Comparison of ENCODE assay signal across 1 cellular context in genomic region chr1:227314014-227314848, GRCh38.
TF ChIP-seq lines count a peak whose summit lies in the region.

No MANE protein-coding gene starts in this region.

TF ChIP-seq in K562, 482 proteins besides CTCF, POLR2A, EP300 and RAD21 (continued from another document and continues in another):
- no peak for TF ChIP-seq GTF2F1 (IDR thresholded peaks at IDR 0.05; ENCODE audit: low read depth, low read length)
- TF ChIP-seq, protein P1, sequence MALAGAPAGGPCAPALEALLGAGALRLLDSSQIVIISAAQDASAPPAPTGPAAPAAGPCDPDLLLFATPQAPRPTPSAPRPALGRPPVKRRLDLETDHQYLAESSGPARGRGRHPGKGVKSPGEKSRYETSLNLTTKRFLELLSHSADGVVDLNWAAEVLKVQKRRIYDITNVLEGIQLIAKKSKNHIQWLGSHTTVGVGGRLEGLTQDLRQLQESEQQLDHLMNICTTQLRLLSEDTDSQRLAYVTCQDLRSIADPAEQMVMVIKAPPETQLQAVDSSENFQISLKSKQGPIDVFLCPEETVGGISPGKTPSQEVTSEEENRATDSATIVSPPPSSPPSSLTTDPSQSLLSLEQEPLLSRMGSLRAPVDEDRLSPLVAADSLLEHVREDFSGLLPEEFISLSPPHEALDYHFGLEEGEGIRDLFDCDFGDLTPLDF (CRISPR knock-in tag; IDR thresholded peaks at IDR 0.05): no peak
- TF ChIP-seq ZNF311 (CRISPR knock-in tag; IDR thresholded peaks at IDR 0.05): no peak
- TF ChIP-seq SMARCA4 (IDR thresholded peaks at IDR 0.05): peak; percentile 67
- no peak for TF ChIP-seq NR2C2 (CRISPR knock-in tag; IDR thresholded peaks at IDR 0.05)
- no peak for TF ChIP-seq NR2C2 (tag; IDR thresholded peaks at IDR 0.05)
- TF ChIP-seq MAFF (IDR thresholded peaks at IDR 0.05; ENCODE audit: low read length): peak; percentile 70
- no peak for TF ChIP-seq ZNF140 (CRISPR knock-in tag; IDR thresholded peaks at IDR 0.05)
- peak; percentile 41; the same call in 1 of the 2 replicates for TF ChIP-seq DPF2 (IDR thresholded peaks at IDR 0.05)
- TF ChIP-seq ZNF253 (CRISPR knock-in tag; conservative IDR thresholded peaks at IDR 0.05): no peak
- no peak for TF ChIP-seq ZNF277 (CRISPR knock-in tag; IDR thresholded peaks at IDR 0.05; ENCODE audit: borderline replicate concordance)
- TF ChIP-seq ZNF551 (CRISPR knock-in tag; IDR thresholded peaks at IDR 0.05): no peak
- TF ChIP-seq, protein P2, sequence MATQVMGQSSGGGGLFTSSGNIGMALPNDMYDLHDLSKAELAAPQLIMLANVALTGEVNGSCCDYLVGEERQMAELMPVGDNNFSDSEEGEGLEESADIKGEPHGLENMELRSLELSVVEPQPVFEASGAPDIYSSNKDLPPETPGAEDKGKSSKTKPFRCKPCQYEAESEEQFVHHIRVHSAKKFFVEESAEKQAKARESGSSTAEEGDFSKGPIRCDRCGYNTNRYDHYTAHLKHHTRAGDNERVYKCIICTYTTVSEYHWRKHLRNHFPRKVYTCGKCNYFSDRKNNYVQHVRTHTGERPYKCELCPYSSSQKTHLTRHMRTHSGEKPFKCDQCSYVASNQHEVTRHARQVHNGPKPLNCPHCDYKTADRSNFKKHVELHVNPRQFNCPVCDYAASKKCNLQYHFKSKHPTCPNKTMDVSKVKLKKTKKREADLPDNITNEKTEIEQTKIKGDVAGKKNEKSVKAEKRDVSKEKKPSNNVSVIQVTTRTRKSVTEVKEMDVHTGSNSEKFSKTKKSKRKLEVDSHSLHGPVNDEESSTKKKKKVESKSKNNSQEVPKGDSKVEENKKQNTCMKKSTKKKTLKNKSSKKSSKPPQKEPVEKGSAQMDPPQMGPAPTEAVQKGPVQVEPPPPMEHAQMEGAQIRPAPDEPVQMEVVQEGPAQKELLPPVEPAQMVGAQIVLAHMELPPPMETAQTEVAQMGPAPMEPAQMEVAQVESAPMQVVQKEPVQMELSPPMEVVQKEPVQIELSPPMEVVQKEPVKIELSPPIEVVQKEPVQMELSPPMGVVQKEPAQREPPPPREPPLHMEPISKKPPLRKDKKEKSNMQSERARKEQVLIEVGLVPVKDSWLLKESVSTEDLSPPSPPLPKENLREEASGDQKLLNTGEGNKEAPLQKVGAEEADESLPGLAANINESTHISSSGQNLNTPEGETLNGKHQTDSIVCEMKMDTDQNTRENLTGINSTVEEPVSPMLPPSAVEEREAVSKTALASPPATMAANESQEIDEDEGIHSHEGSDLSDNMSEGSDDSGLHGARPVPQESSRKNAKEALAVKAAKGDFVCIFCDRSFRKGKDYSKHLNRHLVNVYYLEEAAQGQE (CRISPR knock-in tag; IDR thresholded peaks at IDR 0.05; ENCODE audit: low read depth): no peak
- TF ChIP-seq XRCC4 (IDR thresholded peaks at IDR 0.05; ENCODE audit: extremely low read depth, insufficient read depth, insufficient read length): no peak
- TF ChIP-seq EHMT2 (IDR thresholded peaks at IDR 0.05): no peak
- peak; percentile 90 for TF ChIP-seq C11orf30 (IDR thresholded peaks at IDR 0.05; ENCODE audit: low read depth)
- no peak for TF ChIP-seq PCBP2 (IDR thresholded peaks at IDR 0.05; ENCODE audit: low read depth, low read length, poor library complexity, severe bottlenecking)
- peak; percentile 92 for TF ChIP-seq MEIS2 (IDR thresholded peaks at IDR 0.05; ENCODE audit: partially characterized antibody)
- TF ChIP-seq MAFG (tag; conservative IDR thresholded peaks at IDR 0.05): peak; percentile 61
- TF ChIP-seq HINFP (tag; conservative IDR thresholded peaks at IDR 0.05; ENCODE audit: low read depth): no peak
- TF ChIP-seq TBP (optimal IDR thresholded peaks at IDR 0.05; ENCODE audit: low read depth, low read length): no peak
- no peak for TF ChIP-seq ZHX1 (conservative IDR thresholded peaks at IDR 0.05; ENCODE audit: low read length)
- peak in 1 of 2 experiments; percentile 9; a peak in 1 of 4 replicates for TF ChIP-seq TBL1XR1 (IDR thresholded peaks at IDR 0.05; ENCODE audit: low read length in 2 of 2)
- no peak for TF ChIP-seq CBX8 (IDR thresholded peaks at IDR 0.05; ENCODE audit: borderline replicate concordance, extremely low read depth, low read depth, low read length, poor library complexity, severe bottlenecking)
- TF ChIP-seq POLR2AphosphoS5 (IDR thresholded peaks at IDR 0.05; ENCODE audit: control insufficient read depth, insufficient read depth, low read depth, low read length): no peak
- no peak for TF ChIP-seq ZFP30 (CRISPR knock-in tag; IDR thresholded peaks at IDR 0.05; ENCODE audit: borderline replicate concordance)
- TF ChIP-seq RBM34 (IDR thresholded peaks at IDR 0.05; ENCODE audit: borderline replicate concordance, insufficient read depth, low read length): no peak
- TF ChIP-seq, protein P3, sequence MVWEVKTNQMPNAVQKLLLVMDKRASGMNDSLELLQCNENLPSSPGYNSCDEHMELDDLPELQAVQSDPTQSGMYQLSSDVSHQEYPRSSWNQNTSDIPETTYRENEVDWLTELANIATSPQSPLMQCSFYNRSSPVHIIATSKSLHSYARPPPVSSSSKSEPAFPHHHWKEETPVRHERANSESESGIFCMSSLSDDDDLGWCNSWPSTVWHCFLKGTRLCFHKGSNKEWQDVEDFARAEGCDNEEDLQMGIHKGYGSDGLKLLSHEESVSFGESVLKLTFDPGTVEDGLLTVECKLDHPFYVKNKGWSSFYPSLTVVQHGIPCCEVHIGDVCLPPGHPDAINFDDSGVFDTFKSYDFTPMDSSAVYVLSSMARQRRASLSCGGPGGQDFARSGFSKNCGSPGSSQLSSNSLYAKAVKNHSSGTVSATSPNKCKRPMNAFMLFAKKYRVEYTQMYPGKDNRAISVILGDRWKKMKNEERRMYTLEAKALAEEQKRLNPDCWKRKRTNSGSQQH (CRISPR knock-in tag; IDR thresholded peaks at IDR 0.05): no peak
- no peak for TF ChIP-seq PHF21A (IDR thresholded peaks at IDR 0.05; ENCODE audit: borderline replicate concordance, low read depth)
- no peak for TF ChIP-seq KDM1A (IDR thresholded peaks at IDR 0.05)
- TF ChIP-seq BDP1 (IDR thresholded peaks at IDR 0.05; ENCODE audit: insufficient read depth, insufficient read length): no peak
- TF ChIP-seq CBX3 (IDR thresholded peaks at IDR 0.05; ENCODE audit: borderline replicate concordance in 1 of 2, low read length in 2 of 2): no peak
- peak; percentile 26 for TF ChIP-seq RBFOX2 (IDR thresholded peaks at IDR 0.05; ENCODE audit: low read depth, low read length)
- no peak for TF ChIP-seq SLC30A9 (CRISPR knock-in tag; IDR thresholded peaks at IDR 0.05)
- TF ChIP-seq, protein P4, sequence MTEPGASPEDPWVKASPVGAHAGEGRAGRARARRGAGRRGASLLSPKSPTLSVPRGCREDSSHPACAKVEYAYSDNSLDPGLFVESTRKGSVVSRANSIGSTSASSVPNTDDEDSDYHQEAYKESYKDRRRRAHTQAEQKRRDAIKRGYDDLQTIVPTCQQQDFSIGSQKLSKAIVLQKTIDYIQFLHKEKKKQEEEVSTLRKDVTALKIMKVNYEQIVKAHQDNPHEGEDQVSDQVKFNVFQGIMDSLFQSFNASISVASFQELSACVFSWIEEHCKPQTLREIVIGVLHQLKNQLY (CRISPR knock-in tag; conservative IDR thresholded peaks at IDR 0.05): no peak
- no peak for TF ChIP-seq HSF4 (CRISPR knock-in tag; IDR thresholded peaks at IDR 0.05; ENCODE audit: borderline replicate concordance)
- TF ChIP-seq ETS1 (conservative IDR thresholded peaks at IDR 0.05; ENCODE audit: control insufficient read depth, low read depth, low read length): no peak
- TF ChIP-seq PKNOX1 (IDR thresholded peaks at IDR 0.05): peak; percentile 81
- no peak for TF ChIP-seq ZNF79 (CRISPR knock-in tag; IDR thresholded peaks at IDR 0.05; ENCODE audit: low read depth)
- TF ChIP-seq NFE2 (IDR thresholded peaks at IDR 0.05; ENCODE audit: low read depth): no peak
- TF ChIP-seq ZBTB7A (IDR thresholded peaks at IDR 0.05; ENCODE audit: borderline replicate concordance, control insufficient read depth, low read depth, low read length): no peak
- no peak for TF ChIP-seq ZNF324 (CRISPR knock-in tag; IDR thresholded peaks at IDR 0.05)
- TF ChIP-seq, protein P5, sequence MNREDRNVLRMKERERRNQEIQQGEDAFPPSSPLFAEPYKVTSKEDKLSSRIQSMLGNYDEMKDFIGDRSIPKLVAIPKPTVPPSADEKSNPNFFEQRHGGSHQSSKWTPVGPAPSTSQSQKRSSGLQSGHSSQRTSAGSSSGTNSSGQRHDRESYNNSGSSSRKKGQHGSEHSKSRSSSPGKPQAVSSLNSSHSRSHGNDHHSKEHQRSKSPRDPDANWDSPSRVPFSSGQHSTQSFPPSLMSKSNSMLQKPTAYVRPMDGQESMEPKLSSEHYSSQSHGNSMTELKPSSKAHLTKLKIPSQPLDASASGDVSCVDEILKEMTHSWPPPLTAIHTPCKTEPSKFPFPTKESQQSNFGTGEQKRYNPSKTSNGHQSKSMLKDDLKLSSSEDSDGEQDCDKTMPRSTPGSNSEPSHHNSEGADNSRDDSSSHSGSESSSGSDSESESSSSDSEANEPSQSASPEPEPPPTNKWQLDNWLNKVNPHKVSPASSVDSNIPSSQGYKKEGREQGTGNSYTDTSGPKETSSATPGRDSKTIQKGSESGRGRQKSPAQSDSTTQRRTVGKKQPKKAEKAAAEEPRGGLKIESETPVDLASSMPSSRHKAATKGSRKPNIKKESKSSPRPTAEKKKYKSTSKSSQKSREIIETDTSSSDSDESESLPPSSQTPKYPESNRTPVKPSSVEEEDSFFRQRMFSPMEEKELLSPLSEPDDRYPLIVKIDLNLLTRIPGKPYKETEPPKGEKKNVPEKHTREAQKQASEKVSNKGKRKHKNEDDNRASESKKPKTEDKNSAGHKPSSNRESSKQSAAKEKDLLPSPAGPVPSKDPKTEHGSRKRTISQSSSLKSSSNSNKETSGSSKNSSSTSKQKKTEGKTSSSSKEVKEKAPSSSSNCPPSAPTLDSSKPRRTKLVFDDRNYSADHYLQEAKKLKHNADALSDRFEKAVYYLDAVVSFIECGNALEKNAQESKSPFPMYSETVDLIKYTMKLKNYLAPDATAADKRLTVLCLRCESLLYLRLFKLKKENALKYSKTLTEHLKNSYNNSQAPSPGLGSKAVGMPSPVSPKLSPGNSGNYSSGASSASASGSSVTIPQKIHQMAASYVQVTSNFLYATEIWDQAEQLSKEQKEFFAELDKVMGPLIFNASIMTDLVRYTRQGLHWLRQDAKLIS (CRISPR knock-in tag; IDR thresholded peaks at IDR 0.05): no peak
- no peak for TF ChIP-seq ZNF57 (CRISPR knock-in tag; IDR thresholded peaks at IDR 0.05)
- TF ChIP-seq HDGF (IDR thresholded peaks at IDR 0.05): no peak
